7 cellular contexts compared by ENCODE assay signal in the genomic region with DNA sequence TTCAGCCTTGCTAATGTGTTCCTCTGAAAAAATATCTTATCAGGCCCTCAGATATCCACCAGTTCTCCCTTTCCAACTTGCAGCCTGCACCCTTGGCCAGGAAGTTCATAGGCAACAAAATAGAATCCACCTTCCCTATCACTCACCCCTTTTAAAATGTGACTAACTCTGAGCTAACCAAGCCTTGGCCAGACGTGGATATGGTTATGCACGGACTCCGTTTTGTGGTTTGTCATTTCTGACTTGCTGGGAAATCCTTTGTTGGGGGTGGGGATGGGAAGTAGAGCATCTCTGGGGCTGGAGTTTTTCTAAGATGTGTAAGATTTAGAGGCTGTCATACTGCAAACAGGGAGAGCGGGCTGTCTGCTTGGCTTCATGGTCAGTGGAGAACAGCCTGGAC.
DNase-seq lines count a peak whose midpoint lies in the region; ATAC-seq and TF ChIP-seq lines count a peak whose summit lies in the region.

No MANE protein-coding gene starts in this region.

- H3K79me2 ChIP-seq in GM23248 (ENCODE audit: insufficient read depth), result peaks cover 81% of the 10 kb centered on the region

- peak; percentile 8 to 20 for ATAC-seq in gastrocnemius medialis
- ATAC-seq in GM21381 (IDR thresholded peaks at IDR 0.05; ENCODE audit: unreplicated experiment), result no peak

- intact Hi-C loops in gastrocnemius medialis (cut with DNase I; ENCODE audit: low total_unique reads), result no loop called here

- no peaks in the 10 kb centered on the region for H4K20me1 ChIP-seq in GM23248 (ENCODE audit: insufficient read depth)

- in situ Hi-C loops in GM23248 (cut with MboI) (no loop called here), gastrocnemius medialis (cut with MboI; ENCODE audit: low sequenced_read_pairs in 4 of 4) (loop anchor here in 2 of 4 donors (5.0 to 25.0 kb wide), 3 partner anchors 53 to 109 kb away; no protein-coding TSS in a partner anchor)

- POLR2A ChIA-PET in RWPE1 (lab: Yijun Ruan, JAX; ENCODE audit: low non-redundant PET), result no interaction called here

- TF ChIP-seq CTCF in RWPE1 (conservative IDR thresholded peaks at IDR 0.05; ENCODE audit: low read depth), result no peak
- TF ChIP-seq CTCF in gastrocnemius medialis (IDR thresholded peaks at IDR 0.05 in 4 of 5, conservative IDR thresholded peaks at IDR 0.05 in 1 of 5), result no peak

- H3K4me1 ChIP-seq in GM23248 (ENCODE audit: insufficient read depth) (peaks cover 73% of the 10 kb centered on the region), gastrocnemius medialis (peaks cover 95 to 96% of the 10 kb centered on the region in 2 donors)

- H3K27me3 ChIP-seq in GM23248 (replicated peaks; ENCODE audit: insufficient read depth) (no peaks in the 10 kb centered on the region), gastrocnemius medialis (no peaks in the 10 kb centered on the region)

- no peak overlapping the region for H3K4me3 ChIP-seq in GM23248
- no peak overlapping the region for H3K4me3 ChIP-seq in gastrocnemius medialis

- peak overlapping the region; percentile 97 for H3K27ac ChIP-seq in GM23248
- peak overlapping the region; percentile 97 for H3K27ac ChIP-seq in RWPE1
- H3K27ac ChIP-seq in gastrocnemius medialis, result peak overlapping the region; percentile 92 to 98 (median 94)

- CTCF ChIA-PET in RWPE1 (lab: Yijun Ruan, JAX), result no interaction called here

- peaks cover 67% of the 10 kb centered on the region for H3F3A ChIP-seq in GM23248 (ENCODE audit: insufficient read depth)

- no peaks in the 10 kb centered on the region for H3K9me2 ChIP-seq in GM23248 (ENCODE audit: insufficient read depth)

- H3K4me2 ChIP-seq in GM23248 (ENCODE audit: unreplicated experiment), result peak overlapping the region; percentile 23

- peak overlapping the region; percentile 75 for H3K9ac ChIP-seq in GM23248

- no peak overlapping the region for H2AFZ ChIP-seq in GM23248

- TF ChIP-seq POLR2A in gastrocnemius medialis (IDR thresholded peaks at IDR 0.05), result peak in 1 of 2 donors; percentile 8

- DNase-seq in GM23248, result peak; percentile 98
- DNase-seq in RWPE1 (ENCODE audit: low spot score), result peak; percentile 92
- peak; percentile 82 for DNase-seq in fibroblast of gingiva (ENCODE audit: low read depth)
- no peak for DNase-seq in gastrocnemius medialis
- no peak for DNase-seq in OCI-M2 (lab: John Stamatoyannopoulos, UW; ENCODE audit: unreplicated experiment)
- DNase-seq in NCI-H2227 (lab: John Stamatoyannopoulos, UW; ENCODE audit: unreplicated experiment), result no peak

- H3K36me3 ChIP-seq in GM23248 (ENCODE audit: low read depth) (no peaks in the 10 kb centered on the region), gastrocnemius medialis (no peaks in the 10 kb centered on the region)

- WGBS in GM23248 (ENCODE audit: low coverage in 1 of 2, low lambda C conversion rate in 2 of 2, missing lambda C conversion rate in 2 of 2), 2 experiments, result 0 to 2% methylated on average over 4 of the region's 4 CpGs

- H3K9me3 ChIP-seq in GM23248 (ENCODE audit: low read depth) (no peaks in the 10 kb centered on the region), gastrocnemius medialis (no peaks in the 10 kb centered on the region)

Comparison
In these comparisons a context has a peak if more than half of its experiments do, and no peak if none do; other contexts are left out.
1. DNase-seq: peak in GM23248 (single experiment), RWPE1 (single experiment) and fibroblast of gingiva (single experiment); none in gastrocnemius medialis (0 of 2), OCI-M2 (single experiment) and NCI-H2227 (single experiment).
2. Peak in every context shown above with its lines, with median percentiles within 50 percentile points of each other: H3K27ac ChIP-seq.